8 cellular contexts compared by ENCODE assay signal in genomic region chr16:89599451-89599858, GRCh38. TPM values are rescaled to one million over a fixed set of nuclear protein-coding genes. Genes with fewer than 3 reads are reported as not detected.
A peak's percentile ranks its signal among the peaks of the same experiment; 100 is the strongest.
DNase-seq lines count a peak whose midpoint lies in the region; ATAC-seq and TF ChIP-seq lines count a peak whose summit lies in the region.

No MANE protein-coding gene starts in this region.

- no peak overlapping the region for H3K4me3 ChIP-seq in AG10803 (ENCODE audit: low read length)
- no peak overlapping the region for H3K4me3 ChIP-seq in fibroblast of mammary gland (ENCODE audit: control insufficient read depth, low read depth, low read length)
- no peak overlapping the region for H3K4me3 ChIP-seq in psoas muscle

- WGBS in psoas muscle, 3 donors = 25 to 43% (median 26%) methylated on average over 7 to 8 of the region's 8 CpGs

- ATAC-seq in HG03159 (IDR thresholded peaks at IDR 0.05; ENCODE audit: unreplicated experiment) = no peak
- ATAC-seq in psoas muscle = no peak

- peaks cover 0 to 12% (median 3%) of the 10 kb centered on the region in 3 donors for H3K27me3 ChIP-seq in psoas muscle (ENCODE audit: insufficient read depth in 3 of 3, low read length in 2 of 3)

- DNase-seq in AG10803 (ENCODE audit: low read depth) (no peak), RPMI7951 (ENCODE audit: low read depth) (peak; percentile 26), fibroblast of mammary gland (ENCODE audit: low read depth) (peak; percentile 22), CD1c-positive myeloid dendritic cell (ENCODE audit: extremely low spot score) (no peak), psoas muscle (no peak), cerebellum (ENCODE audit: low spot score) (no peak)

- no peaks in the 10 kb centered on the region for H3K9me3 ChIP-seq in psoas muscle

- intact Hi-C loops in psoas muscle (cut with DNase I) = no loop called here

- H3K27ac ChIP-seq in psoas muscle = no peak overlapping the region

- H3K4me1 ChIP-seq in psoas muscle = no peaks in the 10 kb centered on the region

- no peaks in the 10 kb centered on the region for H3K36me3 ChIP-seq in psoas muscle (ENCODE audit: insufficient read depth in 1 of 2, low read depth in 1 of 2)

- peak; percentile 22; the same call in 1 of the 2 replicates for TF ChIP-seq CTCF in AG10803 (conservative IDR thresholded peaks at IDR 0.05; ENCODE audit: low read length)
- peak; percentile 63 for TF ChIP-seq CTCF in GM12874 (IDR thresholded peaks at IDR 0.05; ENCODE audit: insufficient read depth, low read depth, low read length)
- peak; percentile 22 for TF ChIP-seq CTCF in fibroblast of mammary gland (conservative IDR thresholded peaks at IDR 0.05; ENCODE audit: control insufficient read depth, insufficient read depth, low read depth, low read length)
- TF ChIP-seq CTCF in psoas muscle (IDR thresholded peaks at IDR 0.05) = no peak

RNA-seq across cellular contexts. Expression of gene DPEP1, which starts 14.0 kb away (rescaled TPM):
- 0.24 and 0.29 TPM in 2 replicates for total RNA-seq in RPMI7951 (2014; rRNA removed; shearing (Covaris generic))
- not detected for total RNA-seq in psoas muscle
- polyA plus RNA-seq in psoas muscle = under 1 TPM in 2 of 3 donors, not detected in 1; 0.04 to 0.16 TPM
- total RNA-seq in cerebellum = 2.5 TPM

RNA-seq across cellular contexts. Expression of gene CPNE7, which starts 23.9 kb away (rescaled TPM):
- 1.3 and 2.6 TPM in 2 replicates for total RNA-seq in RPMI7951 (2014; rRNA removed; shearing (Covaris generic))
- total RNA-seq in psoas muscle = not detected
- under 1 TPM in 2 of 3 donors, not detected in 1; 0.08 to 0.21 TPM for polyA plus RNA-seq in psoas muscle
- total RNA-seq in cerebellum = 8.8 TPM

RNA-seq across cellular contexts. Expression of gene RPL13, which starts 39.0 kb away (rescaled TPM):
- 2,032 and 3,331 TPM in 2 replicates for total RNA-seq in RPMI7951 (2014; rRNA removed; shearing (Covaris generic))
- 1,000 to 10,000 TPM; 1,039 to 1,769 (median 1,553) TPM for total RNA-seq in psoas muscle
- polyA plus RNA-seq in psoas muscle = 1,000 to 10,000 TPM; 2,989 to 7,334 (median 5,467) TPM
- total RNA-seq in cerebellum = 1,241 TPM

RNA-seq across cellular contexts. Expression of gene CHMP1A, which starts 58.1 kb away (rescaled TPM):
- 115 and 120 TPM in 2 replicates for total RNA-seq in RPMI7951 (2014; rRNA removed; shearing (Covaris generic))
- 10 to 100 TPM; 42.2 to 49.9 (median 45.9) TPM for total RNA-seq in psoas muscle
- polyA plus RNA-seq in psoas muscle = 10 to 100 TPM; 49.9 to 91.9 (median 68.2) TPM
- 44.2 TPM for total RNA-seq in cerebellum

RNA-seq across cellular contexts. Expression of gene SPATA33, which starts 58.2 kb away (rescaled TPM):
- total RNA-seq in RPMI7951 (2014; rRNA removed; shearing (Covaris generic)) = 5.5 and 9.6 TPM in 2 replicates
- total RNA-seq in psoas muscle (1 to 10 TPM; 1.2 to 3.0 (median 2.5) TPM), cerebellum (13.4 TPM)
- polyA plus RNA-seq in psoas muscle = 1 to 10 TPM; 2.3 to 8.2 (median 4.8) TPM

Comparison
In these comparisons a context has a peak if more than half of its experiments do, and no peak if none do; other contexts are left out.
1. DNase-seq: peak in RPMI7951 (single experiment) and fibroblast of mammary gland (single experiment); none in AG10803 (single experiment), CD1c-positive myeloid dendritic cell (single experiment), psoas muscle (0 of 2) and cerebellum (single experiment).